In the genomic region with DNA sequence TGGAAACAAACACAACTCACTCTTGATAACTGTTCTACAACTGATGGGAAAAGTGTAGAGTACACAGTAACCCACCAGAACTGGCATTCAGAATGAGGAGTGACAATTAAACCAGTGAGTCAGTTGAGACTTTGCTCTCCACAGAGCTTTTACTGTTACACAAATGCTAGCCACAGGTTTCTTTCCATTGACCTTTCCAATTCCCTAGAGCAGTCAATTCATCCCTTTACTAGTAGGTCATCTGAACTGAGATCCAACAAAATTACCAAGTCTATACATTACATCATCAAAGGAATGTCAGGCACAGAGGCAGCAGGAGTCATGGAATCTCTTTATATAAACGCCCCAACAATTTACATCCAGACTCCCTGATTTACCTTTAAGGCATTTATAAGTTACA, we compare ENCODE assay signal across 17 cellular contexts.
DNase-seq lines count a peak whose midpoint lies in the region; ATAC-seq, FAIRE-seq and TF ChIP-seq lines count a peak whose summit lies in the region.
"Had no signal": no experiment of that assay in that cellular context is flagged by ENCODE, and none has a peak within 500 bp of the region (broad histone marks: within the 10 kb centered on the region; RNA-seq: fewer than 3 reads in every experiment).

No MANE protein-coding gene starts in this region.

- H3K9ac ChIP-seq in HUES64 (ENCODE audit: low read depth, low read length) (no peak overlapping the region), H1 (replicated peaks in 1 of 4; ENCODE audit: extremely low read depth in 1 of 4, low read depth in 3 of 4, low read length in 3 of 4) (no peak overlapping the region), HepG2 (ENCODE audit: insufficient read depth, low read depth, low read length) (no peak overlapping the region)
- H3K9ac ChIP-seq: parathyroid adenoma had no signal

- FAIRE-seq in H1 (lab: Jason Lieb, UNC) (peak; percentile 96), HepG2 (lab: Jason Lieb, UNC) (peak; percentile 81)
- FAIRE-seq: GM18507 had no signal

- H2AK5ac ChIP-seq in H1 (ENCODE audit: low read depth, low read length) = no peak overlapping the region

- H3K9me2 ChIP-seq in OCI-LY7 (ENCODE audit: insufficient read depth, low read length) = no peaks in the 10 kb centered on the region

- intact Hi-C loops in HepG2 (cut with micrococcal nuclease; ENCODE audit: unreplicated experiment) = loop anchor here (10.0 kb wide), 1 partner anchor 69 kb away; a partner anchor contains a TSS
- intact Hi-C loops in OCI-LY7 (cut with micrococcal nuclease; ENCODE audit: unreplicated experiment) = no loop called here

- H3K27ac ChIP-seq in HUES64 (ENCODE audit: low read depth, low read length) = peak overlapping the region; percentile 75
- no peak overlapping the region for H3K27ac ChIP-seq in H1 (ENCODE audit: low read depth, low read length)
- no peak overlapping the region for H3K27ac ChIP-seq in HepG2 (ENCODE audit: extremely low read length, insufficient read depth, low read length)
- no peak overlapping the region for H3K27ac ChIP-seq in OCI-LY7 (ENCODE audit: low read depth, low read length, poor library complexity, severe bottlenecking)
- H3K27ac ChIP-seq in effector memory CD4-positive, alpha-beta T cell (ENCODE audit: insufficient read depth, low read length, poor library complexity, severe bottlenecking) = no peak overlapping the region
- H3K27ac ChIP-seq: heart right ventricle, parathyroid adenoma, uterus had no signal

- peak overlapping the region; percentile 74 for H4K5ac ChIP-seq in H1 (ENCODE audit: insufficient read length, low read depth, low read length)

- H3K9me3 ChIP-seq in HUES64 (ENCODE audit: insufficient read depth, low read depth, low read length) (no peaks in the 10 kb centered on the region), H1 (ENCODE audit: insufficient read depth in 2 of 2, low read depth in 1 of 2, low read length in 1 of 2) (no peaks in the 10 kb centered on the region), HepG2 (ENCODE audit: low read length) (no peaks in the 10 kb centered on the region), OCI-LY7 (ENCODE audit: low read length) (no peaks in the 10 kb centered on the region)
- no peaks in the 10 kb centered on the region for H3K9me3 ChIP-seq in effector memory CD4-positive, alpha-beta T cell (ENCODE audit: control insufficient read depth, low read length)
- H3K9me3 ChIP-seq: heart right ventricle, uterus had no signal

- WGBS in HUES64 = 6% methylated on average over 1 of the region's 1 CpG
- 7% methylated on average over 1 of the region's 1 CpG; no CpG with 5 or more reads in 1 of the 2 experiments for whole genome bisulfite sequencing in H1 (ENCODE audit: extremely low coverage in 1 of 2, insufficient coverage in 1 of 2, insufficient read length in 1 of 2, insufficient replicate concordance in 2 of 2, low coverage in 1 of 2, low lambda C conversion rate in 2 of 2, missing lambda C conversion rate in 1 of 2), 2 experiments
- 52% methylated on average over 1 of the region's 1 CpG for WGBS in HepG2 (ENCODE audit: low lambda C conversion rate)

- H3K4me1 ChIP-seq in HUES64 (ENCODE audit: insufficient read depth, low read length) (peaks cover 75% of the 10 kb centered on the region), H1 (replicated peaks in 1 of 4; ENCODE audit: control insufficient read depth in 3 of 4, insufficient read depth in 4 of 4, low read length in 3 of 4) (peaks cover 3 to 32% (median 16%) of the 10 kb centered on the region in 4 experiments; a peak in 6 of 7 replicates), HepG2 (ENCODE audit: insufficient read depth, low read length) (peaks cover 14% of the 10 kb centered on the region), OCI-LY7 (ENCODE audit: insufficient read depth, low read length, poor library complexity, severe bottlenecking) (no peaks in the 10 kb centered on the region)
- H3K4me1 ChIP-seq in effector memory CD4-positive, alpha-beta T cell (ENCODE audit: control insufficient read depth, insufficient read depth, low read length, poor library complexity, severe bottlenecking) = no peaks in the 10 kb centered on the region
- H3K4me1 ChIP-seq: uterus had no signal

- H3K23ac ChIP-seq in H1 (ENCODE audit: insufficient read length) = no peak overlapping the region

- H3K27me3 ChIP-seq in HUES64 (ENCODE audit: insufficient read depth, low read length) (no peaks in the 10 kb centered on the region), H1 (replicated peaks in 1 of 4; ENCODE audit: control insufficient read depth in 3 of 4, extremely low read depth in 1 of 4, insufficient read depth in 3 of 4, low read length in 3 of 4) (no peaks in the 10 kb centered on the region), HepG2 (ENCODE audit: control insufficient read depth in 1 of 2, insufficient read depth in 2 of 2, low read length in 2 of 2) (no peaks in the 10 kb centered on the region)
- H3K27me3 ChIP-seq in effector memory CD4-positive, alpha-beta T cell (replicated peaks; ENCODE audit: control insufficient read depth, insufficient read depth, low read length, poor library complexity, severe bottlenecking) = no peaks in the 10 kb centered on the region
- H3K27me3 ChIP-seq: heart right ventricle, uterus had no signal

- H3K23me2 ChIP-seq in H1 (ENCODE audit: low read depth, low read length) = no peaks in the 10 kb centered on the region

- peak; percentile 16 for DNase-seq in AG09319 (ENCODE audit: extremely low read depth, low read depth)
- peak in 1 of 2 experiments; percentile 34 for DNase-seq in H1 (ENCODE audit: low read depth in 1 of 2, low spot score in 2 of 2)
- DNase-seq in HepG2 (ENCODE audit: low spot score) = peak; percentile 80
- DNase-seq in DMS79 treated with DMSO at 0.1 percent for 48 hours (lab: John Stamatoyannopoulos, UW) = no peak
- no peak for DNase-seq in OCI-LY7 (ENCODE audit: low spot score)
- no peak for DNase-seq in effector memory CD4-positive, alpha-beta T cell
- DNase-seq in activated naive CD4-positive, alpha-beta T cell (lab: John Stamatoyannopoulos, UW) = no peak
- DNase-seq: activated CD4-positive, alpha-beta T cell treated with anti-CD3 and anti-CD28 coated beads for 1 hour; activated T-cell treated with anti-CD3 and anti-CD28 coated beads for 4 hours; amygdala; heart right ventricle; NCI-H2171; OCI-M1; uterus had no signal

- H3K4me3 ChIP-seq in HUES64 (ENCODE audit: low read length) = peak overlapping the region; percentile 3; the same call in 1 of the 2 replicates
- H3K4me3 ChIP-seq in H1 (ENCODE audit: extremely low read depth in 1 of 4, insufficient read depth in 2 of 4, low read depth in 3 of 4, low read length in 4 of 4) = peak overlapping the region in 1 of 4 experiments; percentile 26; a peak in 1 of 8 replicates
- H3K4me3 ChIP-seq in HepG2 (replicated peaks in 1 of 3; ENCODE audit: insufficient read depth in 1 of 3, low read depth in 2 of 3, low read length in 3 of 3) = no peak overlapping the region
- H3K4me3 ChIP-seq in OCI-LY7 (ENCODE audit: low read depth, low read length, poor library complexity, severe bottlenecking) = no peak overlapping the region
- no peak overlapping the region for H3K4me3 ChIP-seq in effector memory CD4-positive, alpha-beta T cell (ENCODE audit: insufficient read depth, low read depth, low read length, poor library complexity, severe bottlenecking)
- H3K4me3 ChIP-seq: heart right ventricle, uterus had no signal

- H2AFZ ChIP-seq in H1 (ENCODE audit: low read length) (no peak overlapping the region), HepG2 (ENCODE audit: low read length) (no peak overlapping the region), OCI-LY7 (ENCODE audit: low read length) (no peak overlapping the region)
- H2AFZ ChIP-seq: parathyroid adenoma had no signal

- H2BK5ac ChIP-seq in H1 (ENCODE audit: low read depth, low read length) = no peak overlapping the region

- H3K36me3 ChIP-seq in HUES64 (ENCODE audit: insufficient read depth, low read length) = no peaks in the 10 kb centered on the region
- no peaks in the 10 kb centered on the region; a peak in 1 of 8 replicates for H3K36me3 ChIP-seq in H1 (ENCODE audit: control insufficient read depth in 2 of 4, insufficient read depth in 4 of 4, low read length in 3 of 4)
- H3K36me3 ChIP-seq in HepG2 (replicated peaks in 1 of 2; ENCODE audit: control insufficient read depth in 1 of 2, insufficient read depth in 2 of 2, low read length in 2 of 2) = no peaks in the 10 kb centered on the region
- no peaks in the 10 kb centered on the region; the same call in 1 of the 2 replicates for H3K36me3 ChIP-seq in OCI-LY7 (ENCODE audit: insufficient read depth, low read length)
- peaks cover 5% of the 10 kb centered on the region for H3K36me3 ChIP-seq in effector memory CD4-positive, alpha-beta T cell (ENCODE audit: control insufficient read depth, insufficient read depth, low read length)
- H3K36me3 ChIP-seq: uterus had no signal

- peak; percentile 81 for ATAC-seq in HepG2

- no peak for TF ChIP-seq EP300 in H1 (IDR thresholded peaks at IDR 0.05; ENCODE audit: borderline replicate concordance in 1 of 2, low read depth in 2 of 2, low read length in 2 of 2)
- TF ChIP-seq EP300 in HepG2 (IDR thresholded peaks at IDR 0.05; ENCODE audit: low read depth in 2 of 2, low read length in 2 of 2) = 0 out of 4 replicates have a peak, but pooled peaks of 1 of the 2 experiments have one; percentile 7
- TF ChIP-seq EP300 in HepG2 (CRISPR knock-in tag; IDR thresholded peaks at IDR 0.05; ENCODE audit: borderline replicate concordance) = no peak

- CTCF ChIA-PET in H1 (lab: Charles Lee; ENCODE audit: partially characterized antibody) (no interaction called here), HepG2 (lab: Yijun Ruan, JAX; ENCODE audit: low intra/inter-chr PET ratio, low total read pairs) (no interaction called here), OCI-LY7 (lab: Charles Lee; ENCODE audit: unreplicated experiment) (no interaction called here)

- H3K56ac ChIP-seq in H1 (replicated peaks; ENCODE audit: insufficient read length, low read depth, low read length) = no peak overlapping the region

- TF ChIP-seq CTCF in AG09319 (IDR thresholded peaks at IDR 0.05; ENCODE audit: low read depth, low read length) (no peak), H1 (IDR thresholded peaks at IDR 0.05; ENCODE audit: control extremely low read depth in 1 of 3, insufficient read depth in 1 of 3, low read depth in 1 of 3, low read length in 3 of 3) (no peak), HepG2 (CRISPR knock-in tag; IDR thresholded peaks at IDR 0.05) (no peak), OCI-LY7 (conservative IDR thresholded peaks at IDR 0.05; ENCODE audit: low read length) (no peak)

- H3K79me1 ChIP-seq in H1 (ENCODE audit: low read depth, low read length) = no peaks in the 10 kb centered on the region

- no peak overlapping the region for H3K4ac ChIP-seq in H1 (replicated peaks; ENCODE audit: insufficient read length, low read depth, low read length)

- H4K8ac ChIP-seq in H1 (ENCODE audit: extremely low read depth, insufficient read depth, low read length) = no peak overlapping the region

- H3K4me2 ChIP-seq in H1 (ENCODE audit: insufficient read depth in 1 of 2, low read depth in 2 of 2, low read length in 2 of 2) (peak overlapping the region; percentile 3 to 32; a peak in 1 of 4 replicates), HepG2 (ENCODE audit: low read depth, low read length) (no peak overlapping the region), OCI-LY7 (ENCODE audit: low read length) (no peak overlapping the region)

- H3K79me2 ChIP-seq in H1 (ENCODE audit: control insufficient read depth in 1 of 2, insufficient read depth in 2 of 2, low read length in 2 of 2) (0 out of 4 replicates have a peak, but pooled peaks cover 0 to 3% of the 10 kb centered on the region in 2 experiments), HepG2 (ENCODE audit: insufficient read depth, low read length) (no peaks in the 10 kb centered on the region), OCI-LY7 (ENCODE audit: insufficient read depth, low read depth, low read length) (no peaks in the 10 kb centered on the region)

- H2BK120ac ChIP-seq in H1 (replicated peaks; ENCODE audit: low read depth, low read length) = no peak overlapping the region

- TF ChIP-seq RAD21 in H1 (IDR thresholded peaks at IDR 0.05 in 1 of 2, conservative IDR thresholded peaks at IDR 0.05 in 1 of 2; ENCODE audit: low read depth in 2 of 2, low read length in 2 of 2) (no peak), HepG2 (CRISPR knock-in tag; IDR thresholded peaks at IDR 0.05) (no peak)

- H3K14ac ChIP-seq in H1 (ENCODE audit: insufficient read length) = no peak overlapping the region

- no peak overlapping the region for H3K18ac ChIP-seq in H1 (ENCODE audit: extremely low read depth, low read length)

- H2BK15ac ChIP-seq in H1 (ENCODE audit: low read length) = no peak overlapping the region

- peak in 1 of 2 experiments; percentile 56; a peak in 1 of 3 replicates for TF ChIP-seq POLR2A in H1 (IDR thresholded peaks at IDR 0.05; ENCODE audit: control extremely low read depth in 1 of 2, low read depth in 2 of 2, low read length in 2 of 2)
- no peak for TF ChIP-seq POLR2A in HepG2 (IDR thresholded peaks at IDR 0.05; ENCODE audit: insufficient read depth in 1 of 2, low read depth in 2 of 2, low read length in 2 of 2)

- H4K20me1 ChIP-seq in H1 (replicated peaks in 1 of 2; ENCODE audit: control insufficient read depth in 1 of 2, insufficient read depth in 2 of 2, low read length in 2 of 2) = no peaks in the 10 kb centered on the region
- H4K20me1 ChIP-seq in HepG2 (ENCODE audit: insufficient read depth, low read length) = no peaks in the 10 kb centered on the region
- H4K20me1 ChIP-seq in OCI-LY7 (ENCODE audit: insufficient read depth, low read length) = peaks cover 4% of the 10 kb centered on the region; the same call in 1 of the 2 replicates

- no peak overlapping the region for H2BK20ac ChIP-seq in H1 (ENCODE audit: low read length)

- POLR2A ChIA-PET in H1 (lab: Charles Lee; ENCODE audit: partially characterized antibody) (interaction anchor here (0.5 to 1.7 kb wide), 6 partner anchors 16 to 133 kb away, joined by 3 to 4 read pairs (median 4); a partner anchor contains a TSS), HepG2 (lab: Yijun Ruan, JAX) (no interaction called here), OCI-LY7 (lab: Charles Lee) (no interaction called here)

- no peak overlapping the region for H4K91ac ChIP-seq in H1 (replicated peaks; ENCODE audit: insufficient read length, low read length)

- no peak overlapping the region for H2BK12ac ChIP-seq in H1 (ENCODE audit: low read depth, low read length)

- BruUV-seq in HepG2 (replicated peaks; lab: Mats Ljungman, UMichigan) (no TSS peak), OCI-LY7 (replicated peaks; lab: Mats Ljungman, UMichigan) (no TSS peak)

- in situ Hi-C loops in HepG2 (cut with HindIII; ENCODE audit: extremely low pct_ligation_motif_present, low pct_unique_long_range_greater_than_20kb) = no loop called here

Comparison
In these comparisons a context has a peak if more than half of its experiments do, and no peak if none do; other contexts are left out.
1. DNase-seq: peak in AG09319 (single experiment) and HepG2 (single experiment); none in DMS79 treated with DMSO at 0.1 percent for 48 hours (single experiment), OCI-LY7 (single experiment), effector memory CD4-positive, alpha-beta T cell (0 of 3) and activated naive CD4-positive, alpha-beta T cell (0 of 4).
2. H3K4me2 ChIP-seq: peak in H1 (2 of 2); none in HepG2 (single experiment) and OCI-LY7 (single experiment).